Comparison of ENCODE assay signal across 8 cellular contexts in genomic region chr11:13955971-13956421, GRCh38. TPM values are rescaled to one million over a fixed set of nuclear protein-coding genes. Genes with fewer than 3 reads are reported as not detected.
DNase-seq lines count a peak whose midpoint lies in the region; ATAC-seq and TF ChIP-seq lines count a peak whose summit lies in the region.

No MANE protein-coding gene starts in this region.

- H3K4me2 ChIP-seq in DND-41 (ENCODE audit: insufficient read depth, low read length), result no peak overlapping the region

- H3K27me3 ChIP-seq in DND-41 (ENCODE audit: insufficient read depth, low read length, poor library complexity), result peaks cover 44% of the 10 kb centered on the region
- peaks cover 19% of the 10 kb centered on the region for H3K27me3 ChIP-seq in NT2/D1 (ENCODE audit: insufficient read depth, insufficient read length)
- peaks cover 6% of the 10 kb centered on the region for H3K27me3 ChIP-seq in gastroesophageal sphincter
- no peaks in the 10 kb centered on the region; the same call in 1 of the 2 replicates for H3K27me3 ChIP-seq in MG63

- peak; percentile 48 for DNase-seq in DND-41
- peak; percentile 67 for DNase-seq in NT2/D1 (ENCODE audit: low read depth, low spot score)
- DNase-seq in activated T-cell treated with anti-CD3 and anti-CD28 coated beads, Interleukin-2, amount 50 U/mL, for 48 hours, result peak; percentile 45 to 55
- DNase-seq in osteocyte (ENCODE audit: extremely low spot score, unreplicated experiment), result no peak
- DNase-seq in MG63, result no peak

- no peaks in the 10 kb centered on the region for H4K20me1 ChIP-seq in DND-41 (ENCODE audit: insufficient read depth, low read length)

- H3K4me1 ChIP-seq in DND-41 (ENCODE audit: insufficient read depth, low read length) (no peaks in the 10 kb centered on the region), NT2/D1 (ENCODE audit: insufficient read depth, insufficient read length) (no peaks in the 10 kb centered on the region), gastroesophageal sphincter (no peaks in the 10 kb centered on the region)

- no peak overlapping the region for H3K4me3 Mint-ChIP-seq in osteocyte (ENCODE audit: unreplicated experiment)

- H3K36me3 Mint-ChIP-seq in osteocyte (ENCODE audit: unreplicated experiment), result no peaks in the 10 kb centered on the region

- TF ChIP-seq POLR2A in gastroesophageal sphincter (IDR thresholded peaks at IDR 0.05), result no peak

- ATAC-seq in DND-41 (ENCODE audit: insufficient read depth, low read depth) (peak; percentile 73), HG02588 (IDR thresholded peaks at IDR 0.05; ENCODE audit: unreplicated experiment) (peak; percentile 60), gastroesophageal sphincter (peak; percentile 70), HG03097 (IDR thresholded peaks at IDR 0.05; ENCODE audit: low FRiP score, unreplicated experiment) (no peak)

- peaks cover 49% of the 10 kb centered on the region for H3K27me3 Mint-ChIP-seq in osteocyte (ENCODE audit: unreplicated experiment)

- TF ChIP-seq EP300 in gastroesophageal sphincter (IDR thresholded peaks at IDR 0.05), result no peak

- no peaks in the 10 kb centered on the region for H3K9me3 Mint-ChIP-seq in osteocyte (ENCODE audit: unreplicated experiment)

- no peak overlapping the region for H3K27ac ChIP-seq in DND-41 (ENCODE audit: low read length)
- H3K27ac ChIP-seq in gastroesophageal sphincter, result no peak overlapping the region

- peak; percentile 84 for TF ChIP-seq CTCF in DND-41 (IDR thresholded peaks at IDR 0.05; ENCODE audit: borderline replicate concordance, extremely low read depth, low read length, poor library complexity, severe bottlenecking)
- peak; percentile 81 to 95 (median 93) for TF ChIP-seq CTCF in gastroesophageal sphincter (IDR thresholded peaks at IDR 0.05)
- TF ChIP-seq CTCF in osteocyte (IDR thresholded peaks at IDR 0.05), result peak; percentile 79

- no peak overlapping the region for H3K27ac Mint-ChIP-seq in osteocyte (ENCODE audit: unreplicated experiment)

- H3K4me1 Mint-ChIP-seq in osteocyte (ENCODE audit: unreplicated experiment), result no peaks in the 10 kb centered on the region

- no peak overlapping the region for H2AFZ ChIP-seq in DND-41 (ENCODE audit: low read depth, low read length)

- H3K9me3 ChIP-seq in DND-41 (ENCODE audit: insufficient read depth, low read length, severe bottlenecking) (no peaks in the 10 kb centered on the region), NT2/D1 (ENCODE audit: insufficient read depth, low read length) (no peaks in the 10 kb centered on the region), gastroesophageal sphincter (no peaks in the 10 kb centered on the region), MG63 (no peaks in the 10 kb centered on the region)

- H3K9ac ChIP-seq in DND-41 (ENCODE audit: low read depth, low read length), result no peak overlapping the region
- no peak overlapping the region for H3K9ac ChIP-seq in NT2/D1 (ENCODE audit: insufficient read length, low read depth)

- H3K79me2 ChIP-seq in DND-41 (ENCODE audit: insufficient read depth, low read length), result no peaks in the 10 kb centered on the region

- WGBS in gastroesophageal sphincter (ENCODE audit: low coverage in 1 of 2), 2 donors, result 40 to 50% methylated on average over 4 to 5 of the region's 5 CpGs

- H3K4me3 ChIP-seq in DND-41 (ENCODE audit: low read depth in 1 of 2, low read length in 2 of 2) (no peak overlapping the region), NT2/D1 (ENCODE audit: insufficient read length, low read depth) (no peak overlapping the region), gastroesophageal sphincter (no peak overlapping the region), MG63 (no peak overlapping the region)

- H3K36me3 ChIP-seq in DND-41 (ENCODE audit: insufficient read depth, low read length) (no peaks in the 10 kb centered on the region), NT2/D1 (ENCODE audit: insufficient read depth, insufficient read length, low read length) (no peaks in the 10 kb centered on the region), gastroesophageal sphincter (no peaks in the 10 kb centered on the region), MG63 (no peaks in the 10 kb centered on the region)

RNA-seq across cellular contexts. Expression of gene SPON1, which starts 6.5 kb away (rescaled TPM):
- total RNA-seq in gastroesophageal sphincter, result 100 to 1,000 TPM in 1 of 4 donors, 10 to 100 TPM in 3; 11.0 to 121 (median 64.6) TPM
- 0.05 and 0.10 TPM in 2 replicates for total RNA-seq in osteocyte
- total RNA-seq in MG63 (2014; rRNA removed; shearing (Covaris generic); ENCODE audit: low replicate concordance), result not detected in 2 replicates

Comparison
In these comparisons a context has a peak if more than half of its experiments do, and no peak if none do; other contexts are left out.
1. DNase-seq: peak in DND-41 (single experiment), NT2/D1 (single experiment) and activated T-cell treated with anti-CD3 and anti-CD28 coated beads, Interleukin-2, amount 50 U/mL, for 48 hours (2 of 2); none in osteocyte (single experiment) and MG63 (single experiment).
2. RNA of gene SPON1, which starts 6.5 kb away (total RNA-seq): 11.0 to 121 TPM in gastroesophageal sphincter; 0.05 to 0.10 TPM in osteocyte and not detected in MG63; every median in the first group is over 10 times any median in the second.
3. Peak in every context shown above with its lines, with median percentiles within 50 percentile points of each other: CTCF ChIP-seq.